In genomic region chr18:36953047-36953446, GRCh38 we compare ENCODE assay signal across 22 cellular contexts.
DNase-seq lines count a peak whose midpoint lies in the region; ATAC-seq and FAIRE-seq lines count a peak whose summit lies in the region.
"Had no signal": no experiment of that assay in that cellular context is flagged by ENCODE, and none has a peak within 500 bp of the region (broad histone marks: within the 10 kb centered on the region; RNA-seq: fewer than 3 reads in every experiment).

No MANE protein-coding gene starts in this region.

- no peak overlapping the region for H3K27ac ChIP-seq in small intestine (ENCODE audit: low read depth in 1 of 2, low read length in 1 of 2)
- H3K27ac ChIP-seq: A549; BLaER1 treated with 17β-estradiol and CSF1 and Interleukin-3, amounts not matched to agents 10 nM and 100 nM; C4-2B had no signal

- H3K9me3 ChIP-seq in small intestine (ENCODE audit: control insufficient read depth, low read depth) = no peaks in the 10 kb centered on the region
- H3K9me3 ChIP-seq: A549; BLaER1 treated with 17β-estradiol and CSF1 and Interleukin-3, amounts not matched to agents 10 nM and 100 nM; Caco-2 had no signal

- no peaks in the 10 kb centered on the region for H3K36me3 ChIP-seq in small intestine (ENCODE audit: control insufficient read depth in 2 of 2, insufficient read depth in 2 of 2, low read length in 2 of 2)
- H3K36me3 ChIP-seq: BLaER1 treated with 17β-estradiol and CSF1 and Interleukin-3, amounts not matched to agents 10 nM and 100 nM had no signal

- FAIRE-seq in G401.6 (lab: Jason Lieb, UNC) (peak; percentile 86), TTC549 (lab: Jason Lieb, UNC) (peak; percentile 74), colon (lab: Jason Lieb, UNC) (peak; percentile 79), small intestine (lab: Jason Lieb, UNC) (peak; percentile 75)
- FAIRE-seq: A549, GM12878, GM12892, GM18507 had no signal

- ATAC-seq in HG03520 (IDR thresholded peaks at IDR 0.05; ENCODE audit: unreplicated experiment) (no peak), GM21360 (IDR thresholded peaks at IDR 0.05; ENCODE audit: unreplicated experiment) (no peak)
- ATAC-seq: A549; CD8-positive, alpha-beta T cell; GM12878 had no signal

- DNase-seq in small intestine (no peak), NCI-H2227 (lab: John Stamatoyannopoulos, UW; ENCODE audit: unreplicated experiment) (no peak)
- no peak for DNase-seq in activated naive CD4-positive, alpha-beta T cell treated with anti-CD3 and anti-CD28 coated beads, Interleukin-2, amount 50 U/mL, for 16 hours
- DNase-seq: 8988T; AML-193; Caco-2; Calu3; CD4-positive, alpha-beta T cell; CD8-positive, alpha-beta T cell; DMS79 treated with DMSO at 0.1 percent for 48 hours; GDM1 had no signal

- H3K27me3 ChIP-seq in small intestine (ENCODE audit: control insufficient read depth in 2 of 2, insufficient read depth in 2 of 2, low read length in 2 of 2) = no peaks in the 10 kb centered on the region
- H3K27me3 ChIP-seq: BLaER1 treated with 17β-estradiol and CSF1 and Interleukin-3, amounts not matched to agents 10 nM and 100 nM had no signal

- H3K4me1 ChIP-seq in small intestine (ENCODE audit: control insufficient read depth in 2 of 2, insufficient read depth in 1 of 2, low read depth in 1 of 2, low read length in 1 of 2) = no peaks in the 10 kb centered on the region
- H3K4me1 ChIP-seq: A549; BLaER1 treated with 17β-estradiol and CSF1 and Interleukin-3, amounts not matched to agents 10 nM and 100 nM; Caco-2 had no signal

- no peak overlapping the region for H3K4me3 ChIP-seq in small intestine (ENCODE audit: low read depth in 1 of 2, low read length in 2 of 2)
- H3K4me3 ChIP-seq: A549; BLaER1 treated with 17β-estradiol and CSF1 and Interleukin-3, amounts not matched to agents 10 nM and 100 nM; GM12878 had no signal

- 89 to 96% (median 89%) methylated on average over 1 of the region's 1 CpG for WGBS in small intestine, 3 donors
